ENCODE assay signal across 1 cellular context in the genomic region with DNA sequence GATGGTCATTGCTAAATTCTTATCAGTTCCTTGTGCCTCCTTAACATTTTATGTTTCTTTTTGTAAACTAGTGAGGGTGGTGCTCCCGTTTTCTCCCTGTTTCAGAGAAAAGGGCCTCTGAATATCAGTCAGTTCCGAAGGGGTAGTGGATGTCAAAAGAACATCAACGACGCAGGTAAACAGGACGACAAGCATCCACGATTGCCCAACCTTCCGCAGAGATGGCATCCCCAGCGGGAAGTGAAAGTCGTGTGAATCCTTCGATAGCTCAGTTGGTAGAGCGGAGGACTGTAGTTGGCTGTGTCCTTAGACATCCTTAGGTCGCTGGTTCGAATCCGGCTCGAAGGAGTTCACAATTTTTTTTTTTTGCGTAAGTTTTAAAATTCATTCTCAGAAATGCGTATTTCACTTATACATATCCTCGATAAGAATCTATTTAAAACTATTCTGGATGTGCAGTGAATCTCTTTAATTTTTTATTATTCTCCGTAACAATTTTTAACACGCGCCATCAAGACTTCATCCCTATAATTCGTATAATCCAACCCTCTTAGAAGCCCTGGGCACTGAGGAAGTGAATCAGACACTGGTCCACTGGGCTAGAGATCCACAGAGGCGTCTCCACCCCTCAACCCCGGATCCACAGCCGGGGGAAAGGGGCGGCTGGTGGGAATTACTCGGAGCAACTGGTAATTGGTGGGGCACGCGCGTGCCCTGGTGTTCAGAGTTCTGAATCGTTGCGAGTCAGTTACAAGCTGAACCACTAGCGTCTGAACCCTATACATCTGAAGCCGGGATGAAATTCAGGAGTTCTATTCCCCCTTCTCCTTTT.
A peak's percentile ranks its signal among the peaks of the same experiment; 100 is the strongest.
TF ChIP-seq lines count a peak whose summit lies in the region.

No MANE protein-coding gene starts in this region.

TF ChIP-seq in HepG2, 621 proteins besides CTCF, POLR2A, EP300 and RAD21 (continued from another document and continues in another):
- no peak for TF ChIP-seq ARNTL (CRISPR knock-in tag; IDR thresholded peaks at IDR 0.05)
- no peak for TF ChIP-seq ZNF768 (CRISPR knock-in tag; IDR thresholded peaks at IDR 0.05)
- TF ChIP-seq, protein P1, sequence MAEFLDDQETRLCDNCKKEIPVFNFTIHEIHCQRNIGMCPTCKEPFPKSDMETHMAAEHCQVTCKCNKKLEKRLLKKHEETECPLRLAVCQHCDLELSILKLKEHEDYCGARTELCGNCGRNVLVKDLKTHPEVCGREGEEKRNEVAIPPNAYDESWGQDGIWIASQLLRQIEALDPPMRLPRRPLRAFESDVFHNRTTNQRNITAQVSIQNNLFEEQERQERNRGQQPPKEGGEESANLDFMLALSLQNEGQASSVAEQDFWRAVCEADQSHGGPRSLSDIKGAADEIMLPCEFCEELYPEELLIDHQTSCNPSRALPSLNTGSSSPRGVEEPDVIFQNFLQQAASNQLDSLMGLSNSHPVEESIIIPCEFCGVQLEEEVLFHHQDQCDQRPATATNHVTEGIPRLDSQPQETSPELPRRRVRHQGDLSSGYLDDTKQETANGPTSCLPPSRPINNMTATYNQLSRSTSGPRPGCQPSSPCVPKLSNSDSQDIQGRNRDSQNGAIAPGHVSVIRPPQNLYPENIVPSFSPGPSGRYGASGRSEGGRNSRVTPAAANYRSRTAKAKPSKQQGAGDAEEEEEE (CRISPR knock-in tag; IDR thresholded peaks at IDR 0.05; ENCODE audit: borderline replicate concordance) = 0 out of 2 replicates have a peak, but pooled peaks have one; percentile 42
- no peak for TF ChIP-seq SUZ12 (IDR thresholded peaks at IDR 0.05; ENCODE audit: low read depth, low read length)
- peak; percentile 68; the same call in 1 of the 2 replicates for TF ChIP-seq CREM (IDR thresholded peaks at IDR 0.05)
- TF ChIP-seq CREM (CRISPR knock-in tag; IDR thresholded peaks at IDR 0.05) = no peak
- TF ChIP-seq EED (CRISPR knock-in tag; IDR thresholded peaks at IDR 0.05) = no peak
- TF ChIP-seq PHF8 (CRISPR knock-in tag; IDR thresholded peaks at IDR 0.05) = 0 out of 2 replicates have a peak, but pooled peaks have one; percentile 41
- TF ChIP-seq KAT7 (CRISPR knock-in tag; IDR thresholded peaks at IDR 0.05; ENCODE audit: borderline replicate concordance) = no peak
- TF ChIP-seq HNRNPLL (IDR thresholded peaks at IDR 0.05; ENCODE audit: low read depth, low read length, poor library complexity, severe bottlenecking) = no peak
- TF ChIP-seq SIX4 (CRISPR knock-in tag; IDR thresholded peaks at IDR 0.05) = peak; percentile 74; the same call in 1 of the 2 replicates
- no peak for TF ChIP-seq ISX (CRISPR knock-in tag; conservative IDR thresholded peaks at IDR 0.05)
- no peak for TF ChIP-seq CHCHD3 (CRISPR knock-in tag; IDR thresholded peaks at IDR 0.05)
- no peak for TF ChIP-seq EZH2 (conservative IDR thresholded peaks at IDR 0.05; ENCODE audit: low read depth, low read length)
- peak; percentile 80 for TF ChIP-seq MIXL1 (CRISPR knock-in tag; IDR thresholded peaks at IDR 0.05)
- TF ChIP-seq BORCS8-MEF2B (CRISPR knock-in tag; IDR thresholded peaks at IDR 0.05) = peak; percentile 48; the same call in 1 of the 2 replicates
- TF ChIP-seq ZNF546 (CRISPR knock-in tag; conservative IDR thresholded peaks at IDR 0.05) = no peak
- no peak for TF ChIP-seq ARNT (IDR thresholded peaks at IDR 0.05)
- TF ChIP-seq SIX1 (CRISPR knock-in tag; IDR thresholded peaks at IDR 0.05; ENCODE audit: borderline replicate concordance) = 0 out of 2 replicates have a peak, but pooled peaks have one; percentile 23
- TF ChIP-seq, protein P2, sequence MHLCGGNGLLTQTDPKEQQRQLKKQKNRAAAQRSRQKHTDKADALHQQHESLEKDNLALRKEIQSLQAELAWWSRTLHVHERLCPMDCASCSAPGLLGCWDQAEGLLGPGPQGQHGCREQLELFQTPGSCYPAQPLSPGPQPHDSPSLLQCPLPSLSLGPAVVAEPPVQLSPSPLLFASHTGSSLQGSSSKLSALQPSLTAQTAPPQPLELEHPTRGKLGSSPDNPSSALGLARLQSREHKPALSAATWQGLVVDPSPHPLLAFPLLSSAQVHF (CRISPR knock-in tag; IDR thresholded peaks at IDR 0.05) = no peak
- TF ChIP-seq ZNF251 (CRISPR knock-in tag; IDR thresholded peaks at IDR 0.05) = no peak
- TF ChIP-seq NKX3-1 (CRISPR knock-in tag; IDR thresholded peaks at IDR 0.05) = no peak
- TF ChIP-seq HOXA9 (CRISPR knock-in tag; IDR thresholded peaks at IDR 0.05; ENCODE audit: borderline replicate concordance) = no peak
- TF ChIP-seq, protein P3, sequence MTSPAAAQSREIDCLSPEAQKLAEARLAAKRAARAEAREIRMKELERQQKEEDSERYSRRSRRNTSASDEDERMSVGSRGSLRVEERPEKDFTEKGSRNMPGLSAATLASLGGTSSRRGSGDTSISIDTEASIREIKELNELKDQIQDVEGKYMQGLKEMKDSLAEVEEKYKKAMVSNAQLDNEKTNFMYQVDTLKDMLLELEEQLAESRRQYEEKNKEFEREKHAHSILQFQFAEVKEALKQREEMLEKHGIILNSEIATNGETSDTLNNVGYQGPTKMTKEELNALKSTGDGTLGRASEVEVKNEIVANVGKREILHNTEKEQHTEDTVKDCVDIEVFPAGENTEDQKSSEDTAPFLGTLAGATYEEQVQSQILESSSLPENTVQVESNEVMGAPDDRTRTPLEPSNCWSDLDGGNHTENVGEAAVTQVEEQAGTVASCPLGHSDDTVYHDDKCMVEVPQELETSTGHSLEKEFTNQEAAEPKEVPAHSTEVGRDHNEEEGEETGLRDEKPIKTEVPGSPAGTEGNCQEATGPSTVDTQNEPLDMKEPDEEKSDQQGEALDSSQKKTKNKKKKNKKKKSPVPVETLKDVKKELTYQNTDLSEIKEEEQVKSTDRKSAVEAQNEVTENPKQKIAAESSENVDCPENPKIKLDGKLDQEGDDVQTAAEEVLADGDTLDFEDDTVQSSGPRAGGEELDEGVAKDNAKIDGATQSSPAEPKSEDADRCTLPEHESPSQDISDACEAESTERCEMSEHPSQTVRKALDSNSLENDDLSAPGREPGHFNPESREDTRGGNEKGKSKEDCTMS (CRISPR knock-in tag; conservative IDR thresholded peaks at IDR 0.05) = no peak
- peak; percentile 94 for TF ChIP-seq KDM1A (CRISPR knock-in tag; IDR thresholded peaks at IDR 0.05)
- TF ChIP-seq POLR2AphosphoS5 (IDR thresholded peaks at IDR 0.05; ENCODE audit: low read depth, low read length) = no peak
- TF ChIP-seq CBX2 (IDR thresholded peaks at IDR 0.05; ENCODE audit: low read depth, low read length) = no peak
- no peak for TF ChIP-seq CBX2 (CRISPR knock-in tag; IDR thresholded peaks at IDR 0.05; ENCODE audit: low read depth)
- peak; percentile 85; the same call in 1 of the 2 replicates for TF ChIP-seq ZNF44 (CRISPR knock-in tag; IDR thresholded peaks at IDR 0.05)
- TF ChIP-seq HOXD1 (CRISPR knock-in tag; IDR thresholded peaks at IDR 0.05) = no peak
- TF ChIP-seq SP5 (CRISPR knock-in tag; IDR thresholded peaks at IDR 0.05; ENCODE audit: borderline replicate concordance, low read depth) = peak; percentile 34; the same call in 1 of the 2 replicates
- no peak for TF ChIP-seq ZNF850 (CRISPR knock-in tag; conservative IDR thresholded peaks at IDR 0.05)
- TF ChIP-seq TCF12 (IDR thresholded peaks at IDR 0.05) = no peak
- no peak for TF ChIP-seq TCF12 (CRISPR knock-in tag; IDR thresholded peaks at IDR 0.05)
- no peak for TF ChIP-seq ESRRA (CRISPR knock-in tag; IDR thresholded peaks at IDR 0.05; ENCODE audit: low read depth)
- TF ChIP-seq, protein P4, sequence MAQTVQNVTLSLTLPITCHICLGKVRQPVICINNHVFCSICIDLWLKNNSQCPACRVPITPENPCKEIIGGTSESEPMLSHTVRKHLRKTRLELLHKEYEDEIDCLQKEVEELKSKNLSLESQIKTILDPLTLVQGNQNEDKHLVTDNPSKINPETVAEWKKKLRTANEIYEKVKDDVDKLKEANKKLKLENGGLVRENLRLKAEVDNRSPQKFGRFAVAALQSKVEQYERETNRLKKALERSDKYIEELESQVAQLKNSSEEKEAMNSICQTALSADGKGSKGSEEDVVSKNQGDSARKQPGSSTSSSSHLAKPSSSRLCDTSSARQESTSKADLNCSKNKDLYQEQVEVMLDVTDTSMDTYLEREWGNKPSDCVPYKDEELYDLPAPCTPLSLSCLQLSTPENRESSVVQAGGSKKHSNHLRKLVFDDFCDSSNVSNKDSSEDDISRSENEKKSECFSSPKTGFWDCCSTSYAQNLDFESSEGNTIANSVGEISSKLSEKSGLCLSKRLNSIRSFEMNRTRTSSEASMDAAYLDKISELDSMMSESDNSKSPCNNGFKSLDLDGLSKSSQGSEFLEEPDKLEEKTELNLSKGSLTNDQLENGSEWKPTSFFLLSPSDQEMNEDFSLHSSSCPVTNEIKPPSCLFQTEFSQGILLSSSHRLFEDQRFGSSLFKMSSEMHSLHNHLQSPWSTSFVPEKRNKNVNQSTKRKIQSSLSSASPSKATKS (CRISPR knock-in tag; IDR thresholded peaks at IDR 0.05) = no peak
- TF ChIP-seq MXI1 (IDR thresholded peaks at IDR 0.05; ENCODE audit: borderline replicate concordance, low read depth, low read length) = peak; percentile 68; the same call in 1 of the 3 replicates
- TF ChIP-seq TARDBP (CRISPR knock-in tag; IDR thresholded peaks at IDR 0.05) = peak; percentile 47; the same call in 1 of the 2 replicates
- TF ChIP-seq ZNF282 (IDR thresholded peaks at IDR 0.05; ENCODE audit: partially characterized antibody) = no peak
- TF ChIP-seq RFX1 (IDR thresholded peaks at IDR 0.05) = no peak
- peak; percentile 83 for TF ChIP-seq ZNF12 (CRISPR knock-in tag; IDR thresholded peaks at IDR 0.05)
- peak; percentile 90 for TF ChIP-seq ADNP (CRISPR knock-in tag; IDR thresholded peaks at IDR 0.05)
- peak; percentile 83 for TF ChIP-seq PPARG (CRISPR knock-in tag; conservative IDR thresholded peaks at IDR 0.05)
- TF ChIP-seq ZNF766 (CRISPR knock-in tag; IDR thresholded peaks at IDR 0.05; ENCODE audit: borderline replicate concordance) = no peak
- no peak for TF ChIP-seq MAFG (CRISPR knock-in tag; IDR thresholded peaks at IDR 0.05)
- TF ChIP-seq ZSCAN21 (CRISPR knock-in tag; IDR thresholded peaks at IDR 0.05; ENCODE audit: borderline replicate concordance) = no peak
- TF ChIP-seq, protein P5, sequence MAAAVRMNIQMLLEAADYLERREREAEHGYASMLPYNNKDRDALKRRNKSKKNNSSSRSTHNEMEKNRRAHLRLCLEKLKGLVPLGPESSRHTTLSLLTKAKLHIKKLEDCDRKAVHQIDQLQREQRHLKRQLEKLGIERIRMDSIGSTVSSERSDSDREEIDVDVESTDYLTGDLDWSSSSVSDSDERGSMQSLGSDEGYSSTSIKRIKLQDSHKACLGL (CRISPR knock-in tag; IDR thresholded peaks at IDR 0.05) = no peak
- TF ChIP-seq GABPB1 (CRISPR knock-in tag; IDR thresholded peaks at IDR 0.05) = no peak; the same call in 1 of the 2 replicates
- TF ChIP-seq ZNF335 (CRISPR knock-in tag; IDR thresholded peaks at IDR 0.05) = peak; percentile 79
- TF ChIP-seq, protein P6, sequence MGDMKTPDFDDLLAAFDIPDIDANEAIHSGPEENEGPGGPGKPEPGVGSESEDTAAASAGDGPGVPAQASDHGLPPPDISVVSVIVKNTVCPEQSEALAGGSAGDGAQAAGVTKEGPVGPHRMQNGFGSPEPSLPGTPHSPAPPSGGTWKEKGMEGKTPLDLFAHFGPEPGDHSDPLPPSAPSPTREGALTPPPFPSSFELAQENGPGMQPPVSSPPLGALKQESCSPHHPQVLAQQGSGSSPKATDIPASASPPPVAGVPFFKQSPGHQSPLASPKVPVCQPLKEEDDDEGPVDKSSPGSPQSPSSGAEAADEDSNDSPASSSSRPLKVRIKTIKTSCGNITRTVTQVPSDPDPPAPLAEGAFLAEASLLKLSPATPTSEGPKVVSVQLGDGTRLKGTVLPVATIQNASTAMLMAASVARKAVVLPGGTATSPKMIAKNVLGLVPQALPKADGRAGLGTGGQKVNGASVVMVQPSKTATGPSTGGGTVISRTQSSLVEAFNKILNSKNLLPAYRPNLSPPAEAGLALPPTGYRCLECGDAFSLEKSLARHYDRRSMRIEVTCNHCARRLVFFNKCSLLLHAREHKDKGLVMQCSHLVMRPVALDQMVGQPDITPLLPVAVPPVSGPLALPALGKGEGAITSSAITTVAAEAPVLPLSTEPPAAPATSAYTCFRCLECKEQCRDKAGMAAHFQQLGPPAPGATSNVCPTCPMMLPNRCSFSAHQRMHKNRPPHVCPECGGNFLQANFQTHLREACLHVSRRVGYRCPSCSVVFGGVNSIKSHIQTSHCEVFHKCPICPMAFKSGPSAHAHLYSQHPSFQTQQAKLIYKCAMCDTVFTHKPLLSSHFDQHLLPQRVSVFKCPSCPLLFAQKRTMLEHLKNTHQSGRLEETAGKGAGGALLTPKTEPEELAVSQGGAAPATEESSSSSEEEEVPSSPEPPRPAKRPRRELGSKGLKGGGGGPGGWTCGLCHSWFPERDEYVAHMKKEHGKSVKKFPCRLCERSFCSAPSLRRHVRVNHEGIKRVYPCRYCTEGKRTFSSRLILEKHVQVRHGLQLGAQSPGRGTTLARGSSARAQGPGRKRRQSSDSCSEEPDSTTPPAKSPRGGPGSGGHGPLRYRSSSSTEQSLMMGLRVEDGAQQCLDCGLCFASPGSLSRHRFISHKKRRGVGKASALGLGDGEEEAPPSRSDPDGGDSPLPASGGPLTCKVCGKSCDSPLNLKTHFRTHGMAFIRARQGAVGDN (CRISPR knock-in tag; IDR thresholded peaks at IDR 0.05) = no peak
- TF ChIP-seq ZNF143 (CRISPR knock-in tag; IDR thresholded peaks at IDR 0.05) = no peak; the same call in 1 of the 2 replicates
- TF ChIP-seq, protein P7, sequence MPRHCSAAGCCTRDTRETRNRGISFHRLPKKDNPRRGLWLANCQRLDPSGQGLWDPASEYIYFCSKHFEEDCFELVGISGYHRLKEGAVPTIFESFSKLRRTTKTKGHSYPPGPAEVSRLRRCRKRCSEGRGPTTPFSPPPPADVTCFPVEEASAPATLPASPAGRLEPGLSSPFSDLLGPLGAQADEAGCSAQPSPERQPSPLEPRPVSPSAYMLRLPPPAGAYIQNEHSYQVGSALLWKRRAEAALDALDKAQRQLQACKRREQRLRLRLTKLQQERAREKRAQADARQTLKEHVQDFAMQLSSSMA (CRISPR knock-in tag; IDR thresholded peaks at IDR 0.05) = peak; percentile 73; the same call in 1 of the 2 replicates
